Comparison of ENCODE assay signal across 19 cellular contexts in the genomic region with DNA sequence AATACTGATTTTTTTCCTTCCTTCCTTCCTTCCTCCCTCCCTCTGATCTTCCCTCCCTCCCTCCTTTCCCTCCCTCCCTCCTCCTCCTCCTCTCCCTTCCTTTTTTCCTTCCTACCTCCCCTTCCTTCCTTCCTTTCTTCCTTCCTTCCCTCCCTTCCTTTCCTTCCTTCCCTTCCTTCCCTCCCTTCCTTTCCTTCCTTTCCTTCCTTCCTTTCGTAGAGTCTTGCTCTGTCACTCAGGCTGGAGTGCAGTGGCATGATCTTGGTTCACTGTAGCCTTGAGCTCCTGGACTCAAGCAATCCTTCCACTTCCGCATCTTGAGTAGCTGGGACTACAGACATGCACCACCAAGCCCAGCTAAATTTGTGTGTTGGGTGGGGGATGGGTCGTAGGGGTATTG. TPM values are rescaled to one million over a fixed set of nuclear protein-coding genes. Genes with fewer than 3 reads are reported as not detected.
DNase-seq lines count a peak whose midpoint lies in the region; ATAC-seq, FAIRE-seq and TF ChIP-seq lines count a peak whose summit lies in the region.
"Had no signal": no experiment of that assay in that cellular context is flagged by ENCODE, and none has a peak within 500 bp of the region (broad histone marks: within the 10 kb centered on the region; RNA-seq: fewer than 3 reads in every experiment).

No MANE protein-coding gene starts in this region.

- no peak overlapping the region for H3K9ac ChIP-seq in H9 (ENCODE audit: extremely low read depth, insufficient read length, low read length)
- H3K9ac ChIP-seq in K562 (ENCODE audit: insufficient read depth in 1 of 2, low read depth in 2 of 2, low read length in 2 of 2): no peak overlapping the region
- H3K9ac ChIP-seq in kidney (ENCODE audit: low read length in 2 of 2): no peak overlapping the region

- H3K4me3 ChIP-seq in GM23338 (no peak overlapping the region), K562 (no peak overlapping the region), kidney (ENCODE audit: low read length in 2 of 2) (no peak overlapping the region)

- H3K36me3 ChIP-seq in GM23338 (ENCODE audit: insufficient read depth): no peaks in the 10 kb centered on the region
- H3K36me3 ChIP-seq in K562 (ENCODE audit: control insufficient read depth, insufficient read depth, low read length): no peaks in the 10 kb centered on the region
- H3K36me3 ChIP-seq in kidney (ENCODE audit: control insufficient read depth in 1 of 2, insufficient read depth in 2 of 2, low read length in 2 of 2): no peaks in the 10 kb centered on the region

- TF ChIP-seq RAD21 in K562 (CRISPR knock-in tag; conservative IDR thresholded peaks at IDR 0.05 in 1 of 2, IDR thresholded peaks at IDR 0.05 in 1 of 2): no peak

- no peaks in the 10 kb centered on the region for H3F3A ChIP-seq in GM23338 (replicated peaks; ENCODE audit: low read depth)

- H3K4me3 Mint-ChIP-seq in GM23338 (no peak overlapping the region), H9 (no peak overlapping the region)
- H3K4me3 Mint-ChIP-seq: CD4-positive, alpha-beta memory T cell; HFFc6 had no signal

- no peaks in the 10 kb centered on the region for H3K4me1 ChIP-seq in GM23338 (ENCODE audit: insufficient read depth)
- no peaks in the 10 kb centered on the region for H3K4me1 ChIP-seq in H9 (ENCODE audit: insufficient read depth, low read length)
- H3K4me1 ChIP-seq in K562 (replicated peaks in 1 of 2; ENCODE audit: control insufficient read depth in 2 of 2, insufficient read depth in 2 of 2, low read length in 2 of 2): no peaks in the 10 kb centered on the region; a peak in 2 of 5 replicates
- H3K4me1 ChIP-seq in kidney (ENCODE audit: control insufficient read depth in 1 of 2, insufficient read depth in 1 of 2, low read depth in 1 of 2, low read length in 2 of 2): no peaks in the 10 kb centered on the region

- H4K20me1 ChIP-seq in GM23338 (replicated peaks; ENCODE audit: insufficient read depth) (no peaks in the 10 kb centered on the region), H9 (ENCODE audit: control insufficient read depth, insufficient read depth, insufficient read length) (no peaks in the 10 kb centered on the region), K562 (replicated peaks; ENCODE audit: control insufficient read depth, insufficient read depth, low read length) (no peaks in the 10 kb centered on the region)

- H3K9me3 ChIP-seq in H9 (ENCODE audit: control insufficient read depth, low read depth, low read length) (no peaks in the 10 kb centered on the region), K562 (replicated peaks; ENCODE audit: control insufficient read depth, insufficient read depth, low read depth, low read length) (no peaks in the 10 kb centered on the region), kidney (ENCODE audit: control insufficient read depth in 1 of 2, low read length in 2 of 2) (no peaks in the 10 kb centered on the region)

- CTCF ChIA-PET in K562 (lab: Yijun Ruan, JAX; ENCODE audit: low intra/inter-chr PET ratio): no interaction called here

- H3K27me3 ChIP-seq in GM23338 (ENCODE audit: insufficient read depth): no peaks in the 10 kb centered on the region
- no peaks in the 10 kb centered on the region for H3K27me3 ChIP-seq in H9 (ENCODE audit: insufficient read depth, low read length)
- H3K27me3 ChIP-seq in K562 (ENCODE audit: control insufficient read depth in 2 of 2, insufficient read depth in 2 of 2, low read length in 2 of 2): peaks cover 0 to 4% of the 10 kb centered on the region in 2 experiments; a peak in 1 of 5 replicates

- no peak overlapping the region for H3K4me2 ChIP-seq in GM23338
- H3K4me2 ChIP-seq in H9 (ENCODE audit: insufficient read depth, insufficient read length, low read length): no peak overlapping the region
- H3K4me2 ChIP-seq in K562 (ENCODE audit: insufficient read depth, low read length): no peak overlapping the region

- H3T11ph ChIP-seq in H9 (ENCODE audit: low read length): no peak overlapping the region

- in situ Hi-C loops in K562 (cut with MboI): no loop called here

- H3K9me2 ChIP-seq in GM23338 (ENCODE audit: insufficient read depth): no peaks in the 10 kb centered on the region

- H2AFZ ChIP-seq in GM23338: 0 out of 2 replicates have a peak overlapping the region, but pooled peaks have one; percentile 38
- H2AFZ ChIP-seq in H9 (ENCODE audit: low read length): no peak overlapping the region
- no peak overlapping the region for H2AFZ ChIP-seq in K562 (ENCODE audit: low read depth, low read length)

- no peak overlapping the region for H2BK5ac ChIP-seq in H9 (ENCODE audit: insufficient read length, low read length)

- POLR2A ChIA-PET in K562 (lab: Yijun Ruan, JAX): no interaction called here

- H3K9me3 Mint-ChIP-seq in GM23338 (no peaks in the 10 kb centered on the region), H9 (no peaks in the 10 kb centered on the region)
- H3K9me3 Mint-ChIP-seq: CD4-positive, alpha-beta memory T cell; HFFc6 had no signal

- no peaks in the 10 kb centered on the region for H3K79me1 ChIP-seq in H9 (ENCODE audit: insufficient read depth, low read depth, low read length, poor library complexity, severe bottlenecking)

- no peak for TF ChIP-seq POLR2A in K562 (conservative IDR thresholded peaks at IDR 0.05)

- H3K27ac ChIP-seq in GM23338 (ENCODE audit: low read depth): no peak overlapping the region
- H3K27ac ChIP-seq in H9 (ENCODE audit: insufficient read length, low read depth, low read length): no peak overlapping the region
- H3K27ac ChIP-seq in K562 (ENCODE audit: extremely low read depth, low read depth, low read length): no peak overlapping the region
- H3K27ac ChIP-seq in kidney (ENCODE audit: low read depth in 2 of 2, low read length in 2 of 2): no peak overlapping the region

- H3K79me2 ChIP-seq in GM23338 (replicated peaks; ENCODE audit: insufficient read depth) (no peaks in the 10 kb centered on the region), H9 (ENCODE audit: insufficient read depth, low read length) (0 out of 2 replicates have a peak, but pooled peaks cover 2% of the 10 kb centered on the region), K562 (ENCODE audit: control insufficient read depth, insufficient read depth, low read length) (no peaks in the 10 kb centered on the region)

- no peak for TF ChIP-seq EP300 in K562 (IDR thresholded peaks at IDR 0.05; ENCODE audit: low read length)

- no peak overlapping the region for H3K27ac Mint-ChIP-seq in GM23338
- peak overlapping the region in 1 of 3 experiments; percentile 26; a peak in 2 of 7 replicates for H3K27ac Mint-ChIP-seq in H9
- H3K27ac Mint-ChIP-seq: CD4-positive, alpha-beta memory T cell; HFFc6 had no signal

- H3K4me1 Mint-ChIP-seq in GM23338 (no peaks in the 10 kb centered on the region), H9 (no peaks in the 10 kb centered on the region; a peak in 1 of 4 replicates)
- H3K4me1 Mint-ChIP-seq: CD4-positive, alpha-beta memory T cell had no signal

- H3K14ac ChIP-seq in H9 (ENCODE audit: insufficient read depth, low read length): no peak overlapping the region

- intact Hi-C loops in K562 (cut with micrococcal nuclease) (no loop called here), kidney (cut with DNase I) (no loop called here)

- H2BK20ac ChIP-seq in H9 (ENCODE audit: low read depth, low read length, poor library complexity, severe bottlenecking): no peak overlapping the region

- WGBS in H9 (ENCODE audit: extremely low coverage, insufficient read length, low lambda C conversion rate): no CpG with 5 or more reads among the region's 3 CpGs
- 41% methylated on average over 3 of the region's 3 CpGs for WGBS in K562 (ENCODE audit: insufficient coverage, low coverage, missing lambda C conversion rate)

- H3K56ac ChIP-seq in H9 (ENCODE audit: insufficient read length, low read depth, low read length): no peak overlapping the region

- no peak overlapping the region for H2BK120ac ChIP-seq in H9 (ENCODE audit: low read depth, low read length, poor library complexity, severe bottlenecking)

- no peak overlapping the region for H4K91ac ChIP-seq in H9 (ENCODE audit: insufficient read length, low read depth, low read length)

- H2AK5ac ChIP-seq in H9 (ENCODE audit: insufficient read length, low read length): no peak overlapping the region

- H3K4ac ChIP-seq in H9 (ENCODE audit: low read depth, low read length): no peak overlapping the region

- no peaks in the 10 kb centered on the region for H3K36me3 Mint-ChIP-seq in GM23338 (ENCODE audit: low read depth)
- no peaks in the 10 kb centered on the region for H3K36me3 Mint-ChIP-seq in H9 (ENCODE audit: insufficient read depth in 1 of 3, low read depth in 3 of 3)
- H3K36me3 Mint-ChIP-seq: CD4-positive, alpha-beta memory T cell had no signal

- no peak overlapping the region for H2BK12ac ChIP-seq in H9 (ENCODE audit: insufficient read length, low read depth, low read length)

- no peak overlapping the region for H2BK15ac ChIP-seq in H9 (ENCODE audit: low read depth, low read length)

- ATAC-seq in GM23338 (no peak), K562 (no peak)
- ATAC-seq: HCT116 had no signal

- no peak for DNase-seq in GM23338 (ENCODE audit: low spot score)
- no peak for DNase-seq in H9
- DNase-seq in K562 (ENCODE audit: extremely low read depth in 1 of 4, low spot score in 3 of 4): no peak
- no peak for DNase-seq in urothelium cell line (ENCODE audit: low spot score)
- DNase-seq in kidney: no peak
- no peak for DNase-seq in HuH-7 (ENCODE audit: low spot score)
- DNase-seq: C1 segment of cervical spinal cord; Calu3; CD4-positive, alpha-beta memory T cell; COR-L47; DMS53; DMS79 treated with DMSO at 0.1 percent for 48 hours; GF-D8; H7; HFFc6 had no signal

- H3K18ac ChIP-seq in H9 (ENCODE audit: insufficient read length, low read depth, low read length): no peak overlapping the region

- no peak overlapping the region for H3K23ac ChIP-seq in H9 (ENCODE audit: insufficient read length, low read depth, low read length)

- no peak for FAIRE-seq in K562 (lab: Jason Lieb, UNC)
- peak; percentile 46 for FAIRE-seq in urothelium cell line (lab: Jason Lieb, UNC)
- no peak for FAIRE-seq in kidney (lab: Jason Lieb, UNC)
- FAIRE-seq: GM12891, GM18507, H1 had no signal

- no peak overlapping the region for H4K8ac ChIP-seq in H9 (replicated peaks; ENCODE audit: insufficient read length, low read depth, low read length)

- H4K5ac ChIP-seq in H9 (ENCODE audit: insufficient read length, low read depth, low read length): peak overlapping the region; percentile 17

- no TSS peak for BruUV-seq in K562 (replicated peaks; lab: Mats Ljungman, UMichigan)

- peaks cover 3% of the 10 kb centered on the region for H3K27me3 Mint-ChIP-seq in GM23338 (ENCODE audit: insufficient read depth, low read depth, poor library complexity)
- no peaks in the 10 kb centered on the region; the same call in 1 of the 2 replicates for H3K27me3 Mint-ChIP-seq in H9 (ENCODE audit: low read depth)

- no peaks in the 10 kb centered on the region for H3K23me2 ChIP-seq in H9 (ENCODE audit: insufficient read length, low read depth, low read length, poor library complexity, severe bottlenecking)

- TF ChIP-seq CTCF in GM23338 (conservative IDR thresholded peaks at IDR 0.05; ENCODE audit: low read depth in 2 of 2) (no peak), H9 (conservative IDR thresholded peaks at IDR 0.05) (no peak), K562 (IDR thresholded peaks at IDR 0.05 in 2 of 3, conservative IDR thresholded peaks at IDR 0.05 in 1 of 3; ENCODE audit: insufficient read depth in 2 of 3, low read depth in 1 of 3, low read length in 3 of 3) (no peak), kidney (IDR thresholded peaks at IDR 0.05; ENCODE audit: borderline replicate concordance, extremely low read depth, insufficient read depth) (no peak)

- no peaks in the 10 kb centered on the region for H3K9me1 ChIP-seq in K562 (ENCODE audit: control insufficient read depth, insufficient read depth, low read length)

RNA-seq across cellular contexts. Expression of gene TMEM131, which starts 8.9 kb away (rescaled TPM):
- 22.7 and 32.9 TPM in 2 replicates for total RNA-seq in GM23338 (2014; rRNA removed; shearing (Covaris generic))
- polyA plus RNA-seq in GM23338 (2016; fragmentation: Nextera tagmentation; extraction: Ambion mirVana): 9.2 and 9.9 TPM in 2 replicates
- total RNA-seq in H9 (2021): 20.9 and 22.3 TPM in 2 replicates
- total RNA-seq in K562 (2011; cell fraction: chromatin; rRNA removed; ENCODE audit: low replicate concordance): 56.9 and 132 TPM in 2 replicates
- 27.5 and 28.5 TPM in 2 replicates for total RNA-seq in K562 (2011; cell fraction: nucleolus; rRNA removed)
- 54.1 and 66.5 TPM in 2 replicates for total RNA-seq in K562 (2011; cell fraction: nucleoplasm; rRNA removed)
- 6.6 and 8.2 TPM in 2 replicates for total RNA-seq in K562 (2014; rRNA removed)
- total RNA-seq in K562 (2014; rRNA removed; fragmentation: Illumina TruSeq; extraction: Trizol): 11.2 and 12.4 TPM in 2 replicates
- 13.6 and 14.6 TPM in 2 replicates for total RNA-seq in K562 (2015; rRNA removed; fragmentation: Illumina TruSeq; extraction: Trizol)
- total RNA-seq in K562 (2021): 20.4 and 22.1 TPM in 2 replicates
- 11.3 and 16.0 TPM in 2 replicates for polyA plus RNA-seq in K562 (2011; rRNA removed)
- 6.2 and 8.7 TPM in 2 replicates for polyA plus RNA-seq in K562 (2011; cell fraction: cytosol; rRNA removed)
- 53.6 and 59.0 TPM in 2 replicates for polyA plus RNA-seq in K562 (2011; cell fraction: nucleus; rRNA removed)
- 13.3 and 19.4 TPM in 2 replicates for polyA plus RNA-seq in K562 (2012)
- 17.6 and 21.1 TPM in 2 replicates for polyA plus RNA-seq in K562 (2014; fragmentation: Illumina TruSeq; extraction: Trizol)
- polyA plus RNA-seq in K562 (2014; fragmentation: Nextera tagmentation; extraction: Ambion mirVana): 1 to 10 TPM; 2.5 to 2.8 TPM
- polyA plus RNA-seq in K562 (2014; rRNA removed): 14.3 and 15.6 TPM in 2 replicates
- polyA minus RNA-seq in K562 (2011; rRNA and poly(A)+ RNA removed): 32.2 and 35.7 TPM in 2 replicates
- 9.0 and 13.8 TPM in 2 replicates for polyA minus RNA-seq in K562 (2011; cell fraction: cytosol; rRNA and poly(A)+ RNA removed)
- polyA minus RNA-seq in K562 (2011; cell fraction: nucleus; rRNA and poly(A)+ RNA removed): 29.2 and 61.2 TPM in 2 replicates
- total RNA-seq in kidney: 38.4 TPM
- 8.0 TPM for polyA plus RNA-seq in kidney (ENCODE audit: insufficient read depth, low read depth, low replicate concordance)
